8 cellular contexts compared by ENCODE assay signal in the genomic region with DNA sequence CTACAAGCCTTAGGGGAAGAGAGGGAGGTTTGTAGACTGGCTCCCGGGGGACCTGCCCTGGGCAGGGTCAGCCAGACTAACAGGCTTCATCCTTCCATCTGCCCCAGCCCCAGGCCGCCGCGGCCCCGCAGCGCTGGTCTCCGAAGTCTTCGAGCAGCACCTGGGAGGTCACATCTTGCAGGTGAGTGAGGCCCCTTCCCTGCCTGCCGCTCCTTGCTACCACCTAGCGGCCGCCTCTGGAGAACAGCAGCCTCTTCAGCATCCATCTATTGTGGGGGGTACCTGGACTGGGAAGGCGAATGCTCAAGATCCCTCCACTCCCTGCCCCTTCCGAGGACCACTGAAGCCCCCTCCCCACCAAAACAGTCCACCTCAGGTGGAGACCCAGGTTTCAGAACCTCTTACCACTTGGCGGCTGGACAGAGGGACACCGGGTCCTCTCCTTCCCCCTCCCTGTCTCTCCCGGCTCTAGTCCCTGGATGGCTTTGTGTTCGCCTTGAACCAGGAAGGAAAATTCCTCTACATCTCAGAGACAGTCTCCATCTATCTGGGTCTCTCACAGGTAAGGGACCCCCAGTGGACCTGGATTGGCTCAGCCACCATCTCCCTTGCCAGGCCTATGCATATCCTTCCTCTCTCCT. TPM values are rescaled to one million over a fixed set of nuclear protein-coding genes. Genes with fewer than 3 reads are reported as not detected.
DNase-seq lines count a peak whose midpoint lies in the region; ATAC-seq and TF ChIP-seq lines count a peak whose summit lies in the region.

No MANE protein-coding gene starts in this region.

- no peak overlapping the region for H4K5ac ChIP-seq in mesendoderm (ENCODE audit: low read length)

- no peaks in the 10 kb centered on the region for H3K36me3 ChIP-seq in MG63
- no peaks in the 10 kb centered on the region for H3K36me3 ChIP-seq in mesendoderm (ENCODE audit: control insufficient read depth, insufficient read depth, low read length)

- peaks cover 6% of the 10 kb centered on the region for H3K27me3 ChIP-seq in MG63
- H3K27me3 ChIP-seq in mesendoderm (ENCODE audit: insufficient read depth, low read length, poor library complexity), result no peaks in the 10 kb centered on the region

- H3K4ac ChIP-seq in mesendoderm (ENCODE audit: low read depth, low read length), result no peak overlapping the region

- peaks cover 17% of the 10 kb centered on the region for H3K4me1 Mint-ChIP-seq in activated B cell treated with CpG ODN at 0.5 μM for 24 hours

- H4K8ac ChIP-seq in mesendoderm (ENCODE audit: low read depth, low read length), result no peak overlapping the region

- no peaks in the 10 kb centered on the region for H3K79me2 ChIP-seq in mesendoderm (ENCODE audit: control insufficient read depth, insufficient read depth, low read length)

- no peak overlapping the region for H3K18ac ChIP-seq in mesendoderm (ENCODE audit: low read length)

- intact Hi-C loops in activated B cell treated with CpG ODN at 0.5 μM for 24 hours (cut with micrococcal nuclease), result loop anchor here (1.0 to 2.0 kb wide), 2 partner anchors 19 to 275 kb away; no protein-coding TSS in a partner anchor

- WGBS in mesendoderm (ENCODE audit: extremely low coverage, insufficient coverage, low lambda C conversion rate), result no CpG with 5 or more reads among the region's 17 CpGs

- POLR2A ChIA-PET in activated B cell treated with CpG ODN at 0.5 μM for 24 hours (lab: Charles Lee), result no interaction called here

- H3K27me3 Mint-ChIP-seq in activated B cell treated with CpG ODN at 0.5 μM for 24 hours, result peaks cover 22% of the 10 kb centered on the region

- DNase-seq in DMS79 (lab: John Stamatoyannopoulos, UW) (peak; percentile 39), MG63 (peak; percentile 35), activated B cell treated with CpG ODN at 0.5 μM for 24 hours (peak; percentile 53), mesendoderm (peak; percentile 79)
- DNase-seq in central memory CD4-positive, alpha-beta T cell, result peak; percentile 50
- DNase-seq in stimulated activated CD8-positive, alpha-beta memory T cell treated with anti-CD3 and anti-CD28 coated beads, Interleukin-7, amount 100 ng/mL, for 1 hour (ENCODE audit: low read depth in 2 of 2), result peak; percentile 34 to 52

- no peak overlapping the region for H2AK5ac ChIP-seq in mesendoderm (ENCODE audit: low read length)

- no peak overlapping the region for H3K4me2 ChIP-seq in mesendoderm (ENCODE audit: low read length)

- H3K9ac ChIP-seq in mesendoderm (ENCODE audit: low read length), result no peak overlapping the region

- H3K27ac ChIP-seq in mesendoderm (ENCODE audit: low read depth, low read length), result no peak overlapping the region

- H3K36me3 Mint-ChIP-seq in activated B cell treated with CpG ODN at 0.5 μM for 24 hours (ENCODE audit: low read depth), result peaks cover 3% of the 10 kb centered on the region

- no peak overlapping the region for H3K56ac ChIP-seq in mesendoderm (ENCODE audit: low read length)

- no peak overlapping the region for H2BK15ac ChIP-seq in mesendoderm (replicated peaks; ENCODE audit: low read depth)

- no peak overlapping the region for H3K27ac Mint-ChIP-seq in activated B cell treated with CpG ODN at 0.5 μM for 24 hours

- H3K4me1 ChIP-seq in mesendoderm (ENCODE audit: control insufficient read depth, low read depth, low read length), result peaks cover 2% of the 10 kb centered on the region

- H3K4me3 ChIP-seq in MG63, result no peak overlapping the region
- no peak overlapping the region for H3K4me3 ChIP-seq in mesendoderm (ENCODE audit: low read length)

- H2BK5ac ChIP-seq in mesendoderm (ENCODE audit: low read length), result no peak overlapping the region

- no peak overlapping the region for H2BK120ac ChIP-seq in mesendoderm (ENCODE audit: low read depth, low read length)

- no peak overlapping the region for H3K23ac ChIP-seq in mesendoderm (ENCODE audit: low read length)

- ATAC-seq in activated B cell treated with CpG ODN at 0.5 μM for 24 hours (ENCODE audit: low read depth), result peak; percentile 27
- ATAC-seq in HG03039 (IDR thresholded peaks at IDR 0.05; ENCODE audit: unreplicated experiment), result no peak
- no peak for ATAC-seq in HG02588 (IDR thresholded peaks at IDR 0.05; ENCODE audit: unreplicated experiment)

- H3K9me3 Mint-ChIP-seq in activated B cell treated with CpG ODN at 0.5 μM for 24 hours, result no peaks in the 10 kb centered on the region

- CTCF ChIA-PET in activated B cell treated with CpG ODN at 0.5 μM for 24 hours (lab: Charles Lee), result interaction anchor here (2.9 kb wide), 1 partner anchor 19 kb away, joined by 15 read pairs; no protein-coding TSS in a partner anchor

- TF ChIP-seq CTCF in activated B cell treated with CpG ODN at 0.5 μM for 24 hours (IDR thresholded peaks at IDR 0.05), result peak; percentile 38

- H3K9me3 ChIP-seq in MG63, result no peaks in the 10 kb centered on the region

- no peak overlapping the region for H3K4me3 Mint-ChIP-seq in activated B cell treated with CpG ODN at 0.5 μM for 24 hours

- no peaks in the 10 kb centered on the region for H3K79me1 ChIP-seq in mesendoderm (ENCODE audit: low read length)

RNA-seq across cellular contexts. Expression of a gene that starts 12.7 kb away (rescaled TPM):
- total RNA-seq in MG63 (2014; rRNA removed; shearing (Covaris generic); ENCODE audit: low replicate concordance), result 0.33 TPM in 1 of 2 replicates, not detected in the other
- 0.40 and 1.3 TPM in 2 replicates for total RNA-seq in activated B cell treated with CpG ODN at 0.5 μM for 24 hours
- 2.4 TPM for polyA plus RNA-seq in mesendoderm (2013, experiment 1 of 2)
- polyA plus RNA-seq in mesendoderm (2013, experiment 2 of 2), result 2.5 TPM

RNA-seq across cellular contexts. Expression of a gene that starts 16.1 kb away (rescaled TPM):
- total RNA-seq in MG63 (2014; rRNA removed; shearing (Covaris generic); ENCODE audit: low replicate concordance), result 81.9 and 94.5 TPM in 2 replicates
- total RNA-seq in activated B cell treated with CpG ODN at 0.5 μM for 24 hours, result 32.0 and 32.4 TPM in 2 replicates
- 40.2 TPM for polyA plus RNA-seq in mesendoderm (2013, experiment 1 of 2)
- polyA plus RNA-seq in mesendoderm (2013, experiment 2 of 2), result 43.4 TPM
